10 cellular contexts compared by ENCODE assay signal in the genomic region with DNA sequence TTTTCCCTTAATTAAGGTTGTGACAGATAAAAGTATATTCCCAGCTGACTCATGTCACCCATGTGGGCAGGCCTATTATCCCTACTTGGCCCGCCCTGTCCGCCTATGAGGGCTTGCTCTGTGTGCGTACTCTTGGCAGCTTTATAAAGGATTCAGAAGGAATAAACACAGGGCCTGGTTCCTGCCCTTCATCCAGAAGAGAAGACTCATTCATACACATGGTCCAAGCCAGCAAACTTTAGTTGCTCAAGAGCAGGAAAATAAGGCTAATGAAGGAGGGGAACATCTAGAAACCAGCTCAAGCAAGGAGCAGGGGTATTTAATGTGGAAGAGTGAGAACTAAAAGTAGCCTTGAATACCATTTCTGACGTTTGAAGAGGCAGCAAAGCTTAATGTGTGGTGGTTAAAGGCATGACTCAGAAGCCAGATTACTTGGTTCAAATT.
DNase-seq lines count a peak whose midpoint lies in the region; ATAC-seq and TF ChIP-seq lines count a peak whose summit lies in the region.
"Had no signal": no experiment of that assay in that cellular context is flagged by ENCODE, and none has a peak within 500 bp of the region (broad histone marks: within the 10 kb centered on the region; RNA-seq: fewer than 3 reads in every experiment).

No MANE protein-coding gene starts in this region.

- H3K79me2 ChIP-seq in GM23248 (ENCODE audit: insufficient read depth) (no peaks in the 10 kb centered on the region), smooth muscle cell (ENCODE audit: low read depth) (no peaks in the 10 kb centered on the region)

- in situ Hi-C loops in GM23248 (cut with MboI), result no loop called here

- intact Hi-C loops in colonic mucosa (cut with DNase I), result no loop called here

- ATAC-seq in left lobe of liver (peak; percentile 6), GM19467 (IDR thresholded peaks at IDR 0.05; ENCODE audit: unreplicated experiment) (no peak)

- DNase-seq in GM23248 (peak; percentile 95), colonic mucosa (peak; percentile 34), left lobe of liver (ENCODE audit: low spot score) (no peak), smooth muscle cell (lab: John Stamatoyannopoulos, UW; ENCODE audit: unreplicated experiment) (no peak), RPMI8226 (no peak), NCI-H774 (lab: John Stamatoyannopoulos, UW) (no peak), kidney tubule cell (ENCODE audit: low spot score) (no peak)
- DNase-seq: NCI-H1436 had no signal

- no peaks in the 10 kb centered on the region for H3K36me3 ChIP-seq in GM23248 (ENCODE audit: low read depth)
- no peaks in the 10 kb centered on the region for H3K36me3 ChIP-seq in colonic mucosa
- H3K36me3 ChIP-seq in smooth muscle cell (ENCODE audit: low read depth), result no peaks in the 10 kb centered on the region

- peaks cover 42% of the 10 kb centered on the region for H3K4me1 ChIP-seq in GM23248 (ENCODE audit: insufficient read depth)
- H3K4me1 ChIP-seq in colonic mucosa, result no peaks in the 10 kb centered on the region
- H3K4me1 ChIP-seq in smooth muscle cell (ENCODE audit: low read depth), result peaks cover 4% of the 10 kb centered on the region

- H3K9me2 ChIP-seq in GM23248 (ENCODE audit: insufficient read depth), result no peaks in the 10 kb centered on the region

- H3K9me3 ChIP-seq in GM23248 (ENCODE audit: low read depth) (no peaks in the 10 kb centered on the region), colonic mucosa (no peaks in the 10 kb centered on the region), smooth muscle cell (replicated peaks; ENCODE audit: low read depth) (no peaks in the 10 kb centered on the region)

- 4 to 7% methylated on average over 4 of the region's 4 CpGs for WGBS in GM23248 (ENCODE audit: low coverage in 1 of 2, low lambda C conversion rate in 2 of 2, missing lambda C conversion rate in 2 of 2), 2 experiments
- 25% methylated on average over 4 of the region's 4 CpGs for WGBS in smooth muscle cell (ENCODE audit: low lambda C conversion rate)

- peaks cover 69% of the 10 kb centered on the region for H3F3A ChIP-seq in GM23248 (ENCODE audit: insufficient read depth)
- H3F3A ChIP-seq in smooth muscle cell (ENCODE audit: low read depth), result no peaks in the 10 kb centered on the region

- H3K27me3 ChIP-seq in GM23248 (replicated peaks; ENCODE audit: insufficient read depth) (no peaks in the 10 kb centered on the region), colonic mucosa (no peaks in the 10 kb centered on the region), smooth muscle cell (ENCODE audit: low read depth) (no peaks in the 10 kb centered on the region)

- H3K4me3 ChIP-seq in GM23248 (no peak overlapping the region), colonic mucosa (no peak overlapping the region), smooth muscle cell (no peak overlapping the region)
- H3K4me3 ChIP-seq: SK-N-MC had no signal

- peak overlapping the region; percentile 40 for H2AFZ ChIP-seq in GM23248
- peak overlapping the region; percentile 56 for H2AFZ ChIP-seq in smooth muscle cell (ENCODE audit: low read depth)

- H4K20me1 ChIP-seq in GM23248 (ENCODE audit: insufficient read depth), result no peaks in the 10 kb centered on the region
- no peaks in the 10 kb centered on the region for H4K20me1 ChIP-seq in smooth muscle cell (ENCODE audit: low read depth)

- peak overlapping the region; percentile 49 for H3K9ac ChIP-seq in GM23248
- H3K9ac ChIP-seq in colonic mucosa (ENCODE audit: low read depth in 2 of 2, low read length in 2 of 2), result no peak overlapping the region
- H3K9ac ChIP-seq in smooth muscle cell (ENCODE audit: low read depth), result peak overlapping the region; percentile 67

- TF ChIP-seq CTCF in colonic mucosa (IDR thresholded peaks at IDR 0.05), result no peak
- TF ChIP-seq CTCF in smooth muscle cell (IDR thresholded peaks at IDR 0.05; ENCODE audit: borderline replicate concordance, insufficient read depth, poor library complexity, severe bottlenecking), result no peak

- H3K4me2 ChIP-seq in GM23248 (ENCODE audit: unreplicated experiment) (peak overlapping the region; percentile 49), smooth muscle cell (peak overlapping the region; percentile 58)

- H3K27ac ChIP-seq in GM23248 (peak overlapping the region; percentile 81), colonic mucosa (peak overlapping the region; percentile 39), smooth muscle cell (ENCODE audit: low read depth) (peak overlapping the region; percentile 92)
- H3K27ac ChIP-seq: SK-N-MC had no signal

Comparison
In these comparisons a context has a peak if more than half of its experiments do, and no peak if none do; other contexts are left out.
1. DNase-seq: peak in GM23248 (single experiment) and colonic mucosa (single experiment); none in left lobe of liver (single experiment), smooth muscle cell (single experiment), RPMI8226 (single experiment), NCI-H774 (single experiment) and kidney tubule cell (single experiment).
2. H3K27ac ChIP-seq: peak in every context shown above with its lines; median percentile 92 in smooth muscle cell; 81 in GM23248; 39 in colonic mucosa.
3. H3K9ac ChIP-seq: peak in GM23248 (single experiment) and smooth muscle cell (single experiment); none in colonic mucosa (0 of 2).